ENCODE assay signal across 23 cellular contexts in the genomic region with DNA sequence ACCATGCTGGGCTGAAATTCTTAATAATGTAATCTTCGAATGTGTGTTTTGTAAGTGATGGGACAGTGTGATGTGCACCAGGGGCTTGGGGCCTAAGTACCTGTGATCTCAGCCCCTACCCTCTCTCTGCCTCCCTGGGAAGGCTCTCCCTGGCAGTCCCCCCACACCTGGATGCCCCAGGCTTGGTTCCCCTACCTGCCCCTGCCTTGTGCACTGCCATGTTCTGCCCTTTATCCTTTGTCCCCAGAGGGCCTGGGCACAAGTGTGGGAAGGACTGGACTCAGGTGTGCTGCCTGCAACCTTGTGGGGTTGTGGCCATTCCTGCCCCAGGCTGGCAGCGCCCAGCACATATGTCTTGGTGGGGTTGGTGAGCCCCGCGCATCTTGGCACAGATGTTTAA.
"Had no signal": no experiment of that assay in that cellular context is flagged by ENCODE, and none has a peak within 500 bp of the region (broad histone marks: within the 10 kb centered on the region; RNA-seq: fewer than 3 reads in every experiment).

No MANE protein-coding gene starts in this region.

- DNase-seq: activated CD4-positive, alpha-beta T cell treated with anti-CD3 and anti-CD28 coated beads for 4 hours; activated CD8-positive, alpha-beta memory T cell treated with anti-CD3 and anti-CD28 coated beads, Interleukin-2, amount 50 U/mL, for 4 hours; activated CD8-positive, alpha-beta T cell treated with anti-CD3 and anti-CD28 coated beads for 36 hours; activated naive CD4-positive, alpha-beta T cell; activated T-cell treated with anti-CD3 and anti-CD28 coated beads, Interleukin-2, amount 50 U/mL, for 72 hours; amniotic stem cell; body of pancreas; NCI-H1092; NCI-H1417; NCI-H2029; NCI-H2107; NCI-H2171 treated with DMSO at 0.1 percent for 48 hours; NCI-H226; NCI-H526; NCI-H82; RPMI8226; SHP77; SW 1271 had no signal

- H3K27ac ChIP-seq: ascending aorta, body of pancreas, KMS-11, SJSA1 had no signal

- H3K27me3 ChIP-seq: ascending aorta, body of pancreas, SJSA1 had no signal

- H3K4me3 ChIP-seq: ascending aorta, body of pancreas, SJSA1 had no signal

- H3K9me3 ChIP-seq: ascending aorta, body of pancreas, SJSA1 had no signal

- ATAC-seq: activated CD4-positive, CD25-positive, alpha-beta regulatory T cell treated with anti-CD3 and anti-CD28 coated beads, Interleukin-2, amount 50 U/mL, for 24 hours; activated CD8-positive, alpha-beta T cell treated with anti-CD3 and anti-CD28 coated beads for 36 hours; activated T-cell treated with anti-CD3 and anti-CD28 coated beads, Interleukin-2, amount 50 U/mL, for 72 hours; body of pancreas; SK-N-SH treated with all-trans-retinoic acid at 6 μM for 48 hours had no signal

- H3K36me3 ChIP-seq: ascending aorta had no signal
